Comparison of ENCODE assay signal across 1 cellular context in the genomic region with DNA sequence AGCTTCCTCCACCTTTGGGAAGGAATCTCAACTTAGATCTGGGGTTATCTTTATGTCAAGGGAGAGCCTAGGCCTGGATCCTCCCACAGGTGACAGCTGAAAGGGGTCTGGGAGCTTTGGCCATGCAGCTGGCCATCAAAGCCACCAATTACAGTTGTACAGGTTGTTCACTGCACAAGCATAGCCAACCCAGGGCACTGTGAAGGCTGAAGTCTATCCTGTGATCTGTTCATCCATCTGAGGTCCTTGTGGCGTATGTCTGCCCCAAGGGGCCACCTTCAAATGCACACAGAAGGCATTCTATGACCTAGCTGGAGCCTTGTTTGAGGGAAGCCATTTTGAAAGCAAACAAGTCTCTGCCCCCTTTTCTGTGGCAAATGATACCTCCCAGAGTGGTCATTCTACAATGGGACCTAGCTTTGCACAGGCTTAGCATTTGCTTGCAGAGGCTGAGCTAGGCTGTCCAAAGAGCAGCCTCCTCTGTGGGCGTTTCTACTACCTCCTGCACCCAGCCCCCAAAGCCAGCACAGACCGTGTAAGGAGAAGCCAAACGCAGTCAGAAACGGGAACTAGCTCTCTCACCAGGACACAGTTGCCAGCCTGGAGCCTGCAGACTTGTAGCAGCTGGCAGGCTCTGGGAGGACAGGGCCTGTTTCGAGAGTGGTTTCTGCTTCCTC.
TF ChIP-seq lines count a peak whose summit lies in the region.

No MANE protein-coding gene starts in this region.

TF ChIP-seq in GM23338, 12 proteins besides CTCF, POLR2A, EP300 and RAD21 (continued from another document):
- TF ChIP-seq, protein P1, sequence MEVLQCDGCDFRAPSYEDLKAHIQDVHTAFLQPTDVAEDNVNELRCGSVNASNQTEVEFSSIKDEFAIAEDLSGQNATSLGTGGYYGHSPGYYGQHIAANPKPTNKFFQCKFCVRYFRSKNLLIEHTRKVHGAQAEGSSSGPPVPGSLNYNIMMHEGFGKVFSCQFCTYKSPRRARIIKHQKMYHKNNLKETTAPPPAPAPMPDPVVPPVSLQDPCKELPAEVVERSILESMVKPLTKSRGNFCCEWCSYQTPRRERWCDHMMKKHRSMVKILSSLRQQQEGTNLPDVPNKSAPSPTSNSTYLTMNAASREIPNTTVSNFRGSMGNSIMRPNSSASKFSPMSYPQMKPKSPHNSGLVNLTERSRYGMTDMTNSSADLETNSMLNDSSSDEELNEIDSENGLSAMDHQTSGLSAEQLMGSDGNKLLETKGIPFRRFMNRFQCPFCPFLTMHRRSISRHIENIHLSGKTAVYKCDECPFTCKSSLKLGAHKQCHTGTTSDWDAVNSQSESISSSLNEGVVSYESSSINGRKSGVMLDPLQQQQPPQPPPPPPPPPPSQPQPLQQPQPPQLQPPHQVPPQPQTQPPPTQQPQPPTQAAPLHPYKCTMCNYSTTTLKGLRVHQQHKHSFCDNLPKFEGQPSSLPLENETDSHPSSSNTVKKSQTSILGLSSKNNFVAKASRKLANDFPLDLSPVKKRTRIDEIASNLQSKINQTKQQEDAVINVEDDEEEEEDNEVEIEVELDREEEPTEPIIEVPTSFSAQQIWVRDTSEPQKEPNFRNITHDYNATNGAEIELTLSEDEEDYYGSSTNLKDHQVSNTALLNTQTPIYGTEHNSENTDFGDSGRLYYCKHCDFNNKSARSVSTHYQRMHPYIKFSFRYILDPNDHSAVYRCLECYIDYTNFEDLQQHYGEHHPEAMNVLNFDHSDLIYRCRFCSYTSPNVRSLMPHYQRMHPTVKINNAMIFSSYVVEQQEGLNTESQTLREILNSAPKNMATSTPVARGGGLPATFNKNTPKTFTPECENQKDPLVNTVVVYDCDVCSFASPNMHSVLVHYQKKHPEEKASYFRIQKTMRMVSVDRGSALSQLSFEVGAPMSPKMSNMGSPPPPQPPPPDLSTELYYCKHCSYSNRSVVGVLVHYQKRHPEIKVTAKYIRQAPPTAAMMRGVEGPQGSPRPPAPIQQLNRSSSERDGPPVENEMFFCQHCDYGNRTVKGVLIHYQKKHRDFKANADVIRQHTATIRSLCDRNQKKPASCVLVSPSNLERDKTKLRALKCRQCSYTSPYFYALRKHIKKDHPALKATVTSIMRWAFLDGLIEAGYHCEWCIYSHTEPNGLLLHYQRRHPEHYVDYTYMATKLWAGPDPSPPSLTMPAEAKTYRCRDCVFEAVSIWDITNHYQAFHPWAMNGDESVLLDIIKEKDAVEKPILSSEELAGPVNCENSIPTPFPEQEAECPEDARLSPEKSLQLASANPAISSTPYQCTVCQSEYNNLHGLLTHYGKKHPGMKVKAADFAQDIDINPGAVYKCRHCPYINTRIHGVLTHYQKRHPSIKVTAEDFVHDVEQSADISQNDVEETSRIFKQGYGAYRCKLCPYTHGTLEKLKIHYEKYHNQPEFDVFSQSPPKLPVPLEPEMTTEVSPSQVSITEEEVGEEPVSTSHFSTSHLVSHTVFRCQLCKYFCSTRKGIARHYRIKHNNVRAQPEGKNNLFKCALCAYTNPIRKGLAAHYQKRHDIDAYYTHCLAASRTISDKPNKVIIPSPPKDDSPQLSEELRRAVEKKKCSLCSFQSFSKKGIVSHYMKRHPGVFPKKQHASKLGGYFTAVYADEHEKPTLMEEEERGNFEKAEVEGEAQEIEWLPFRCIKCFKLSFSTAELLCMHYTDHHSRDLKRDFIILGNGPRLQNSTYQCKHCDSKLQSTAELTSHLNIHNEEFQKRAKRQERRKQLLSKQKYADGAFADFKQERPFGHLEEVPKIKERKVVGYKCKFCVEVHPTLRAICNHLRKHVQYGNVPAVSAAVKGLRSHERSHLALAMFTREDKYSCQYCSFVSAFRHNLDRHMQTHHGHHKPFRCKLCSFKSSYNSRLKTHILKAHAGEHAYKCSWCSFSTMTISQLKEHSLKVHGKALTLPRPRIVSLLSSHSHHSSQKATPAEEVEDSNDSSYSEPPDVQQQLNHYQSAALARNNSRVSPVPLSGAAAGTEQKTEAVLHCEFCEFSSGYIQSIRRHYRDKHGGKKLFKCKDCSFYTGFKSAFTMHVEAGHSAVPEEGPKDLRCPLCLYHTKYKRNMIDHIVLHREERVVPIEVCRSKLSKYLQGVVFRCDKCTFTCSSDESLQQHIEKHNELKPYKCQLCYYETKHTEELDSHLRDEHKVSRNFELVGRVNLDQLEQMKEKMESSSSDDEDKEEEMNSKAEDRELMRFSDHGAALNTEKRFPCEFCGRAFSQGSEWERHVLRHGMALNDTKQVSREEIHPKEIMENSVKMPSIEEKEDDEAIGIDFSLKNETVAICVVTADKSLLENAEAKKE (CRISPR knock-in tag; IDR thresholded peaks at IDR 0.05): no peak
- TF ChIP-seq ZNF114 (CRISPR knock-in tag; IDR thresholded peaks at IDR 0.05) (no peak), ZNF331 (CRISPR knock-in tag; IDR thresholded peaks at IDR 0.05; ENCODE audit: low read depth) (no peak), POLR2AphosphoS5 (IDR thresholded peaks at IDR 0.05; ENCODE audit: low read depth) (no peak), NANOG (IDR thresholded peaks at IDR 0.05; ENCODE audit: borderline replicate concordance) (no peak), JUNB (IDR thresholded peaks at IDR 0.05; ENCODE audit: unreplicated experiment) (no peak)
- TF ChIP-seq, protein P2, sequence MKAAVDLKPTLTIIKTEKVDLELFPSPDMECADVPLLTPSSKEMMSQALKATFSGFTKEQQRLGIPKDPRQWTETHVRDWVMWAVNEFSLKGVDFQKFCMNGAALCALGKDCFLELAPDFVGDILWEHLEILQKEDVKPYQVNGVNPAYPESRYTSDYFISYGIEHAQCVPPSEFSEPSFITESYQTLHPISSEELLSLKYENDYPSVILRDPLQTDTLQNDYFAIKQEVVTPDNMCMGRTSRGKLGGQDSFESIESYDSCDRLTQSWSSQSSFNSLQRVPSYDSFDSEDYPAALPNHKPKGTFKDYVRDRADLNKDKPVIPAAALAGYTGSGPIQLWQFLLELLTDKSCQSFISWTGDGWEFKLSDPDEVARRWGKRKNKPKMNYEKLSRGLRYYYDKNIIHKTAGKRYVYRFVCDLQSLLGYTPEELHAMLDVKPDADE (IDR thresholded peaks at IDR 0.05): no peak
